ENCODE assay signal across 12 cellular contexts in the genomic region with DNA sequence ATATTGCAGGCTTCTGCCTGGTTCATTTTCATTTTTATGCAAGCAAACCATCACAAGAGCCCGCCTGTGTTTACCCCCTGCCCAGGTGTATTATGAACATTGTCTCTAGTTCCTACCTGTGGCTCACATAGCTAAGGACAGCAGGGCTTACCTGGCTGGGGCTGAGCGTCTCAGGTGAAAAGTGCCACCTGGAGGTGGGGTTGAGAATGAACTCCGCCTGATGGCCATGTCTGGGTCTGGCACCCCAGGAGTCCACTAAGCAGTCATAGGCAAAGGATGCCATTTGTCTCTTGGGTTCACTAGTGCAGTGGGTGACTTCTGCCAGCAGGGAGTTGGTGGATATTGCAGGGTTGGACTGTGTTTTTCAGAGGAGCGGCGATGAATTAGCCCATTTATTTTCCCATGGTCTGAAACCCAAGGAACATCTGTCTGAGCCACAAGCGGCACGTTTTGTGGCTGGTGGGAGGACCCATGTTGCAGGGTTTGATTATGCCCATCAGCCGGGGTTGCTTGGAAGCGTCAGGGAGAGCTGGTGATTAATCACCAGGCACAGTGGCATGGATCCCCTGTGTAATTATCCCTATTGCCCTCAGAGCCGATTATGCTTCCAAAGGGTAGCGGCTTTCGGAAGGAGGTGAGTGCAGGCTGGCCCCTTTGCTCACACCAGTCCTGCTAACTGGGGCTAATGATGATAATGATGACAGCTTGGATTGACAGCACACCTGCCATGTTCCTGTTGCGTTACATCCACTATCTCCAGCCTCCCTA.
DNase-seq lines count a peak whose midpoint lies in the region; ATAC-seq and TF ChIP-seq lines count a peak whose summit lies in the region.
"Had no signal": no experiment of that assay in that cellular context is flagged by ENCODE, and none has a peak within 500 bp of the region (broad histone marks: within the 10 kb centered on the region; RNA-seq: fewer than 3 reads in every experiment).

No MANE protein-coding gene starts in this region.

- no peaks in the 10 kb centered on the region for H3K9me3 Mint-ChIP-seq in activated CD8-positive, alpha-beta T cell treated with anti-CD3 and anti-CD28 coated beads for 36 hours
- no peaks in the 10 kb centered on the region for H3K9me3 Mint-ChIP-seq in activated CD8-positive, alpha-beta T cell treated with anti-CD3 and anti-CD28 coated beads, Interleukin-2, amount 10 ng/mL, durations not matched to agents 7 days and 5 days (ENCODE audit: insufficient read depth)
- no peaks in the 10 kb centered on the region for H3K9me3 Mint-ChIP-seq in CD4-positive, alpha-beta memory T cell

- DNase-seq in activated CD8-positive, alpha-beta T cell treated with anti-CD3 and anti-CD28 coated beads for 36 hours, result peak; percentile 22
- DNase-seq in activated CD8-positive, alpha-beta T cell treated with anti-CD3 and anti-CD28 coated beads, Interleukin-2, amount 10 ng/mL, durations not matched to agents 7 days and 5 days, result no peak
- DNase-seq in NCI-H774 (lab: John Stamatoyannopoulos, UW), result peak; percentile 53
- DNase-seq in epithelial cell of prostate (ENCODE audit: low read depth, low spot score), result no peak
- DNase-seq in stomach, result peak; percentile 59
- DNase-seq in CD4-positive, alpha-beta memory T cell, result no peak
- no peak for DNase-seq in medulla oblongata (ENCODE audit: extremely low spot score)
- DNase-seq: activated CD4-positive, CD25-positive, alpha-beta regulatory T cell treated with anti-CD3 and anti-CD28 coated beads, Interleukin-2, amount 50 U/mL, for 72 hours; NCI-H345 had no signal

- 68 to 81% (median 73%) methylated on average over 11 to 13 of the region's 13 CpGs for WGBS in stomach, 5 donors

- no peak overlapping the region for H3K4me3 ChIP-seq in stomach
- no peak overlapping the region for H3K4me3 ChIP-seq in CD4-positive, alpha-beta memory T cell (ENCODE audit: low read length in 2 of 2)
- H3K4me3 ChIP-seq: ascending aorta had no signal

- TF ChIP-seq EP300 in stomach (IDR thresholded peaks at IDR 0.05), result no peak

- H3K4me1 Mint-ChIP-seq in activated CD8-positive, alpha-beta T cell treated with anti-CD3 and anti-CD28 coated beads for 36 hours (ENCODE audit: low read depth), result peaks cover 9% of the 10 kb centered on the region
- H3K4me1 Mint-ChIP-seq in activated CD8-positive, alpha-beta T cell treated with anti-CD3 and anti-CD28 coated beads, Interleukin-2, amount 10 ng/mL, durations not matched to agents 7 days and 5 days (ENCODE audit: low read depth), result peaks cover 13% of the 10 kb centered on the region
- H3K4me1 Mint-ChIP-seq in CD4-positive, alpha-beta memory T cell, result peaks cover 11 to 20% (median 14%) of the 10 kb centered on the region in 4 donors

- CTCF ChIA-PET in activated CD8-positive, alpha-beta T cell treated with anti-CD3 and anti-CD28 coated beads for 36 hours (lab: Charles Lee), result no interaction called here
- CTCF ChIA-PET in activated CD8-positive, alpha-beta T cell treated with anti-CD3 and anti-CD28 coated beads, Interleukin-2, amount 10 ng/mL, durations not matched to agents 7 days and 5 days (lab: Charles Lee), result interaction anchor here (1.2 kb wide), 1 partner anchor 58 kb away, joined by 3 read pairs; no protein-coding TSS in a partner anchor
- CTCF ChIA-PET in CD4-positive, alpha-beta memory T cell (lab: Charles Lee; ENCODE audit: partially characterized antibody), result interaction anchor here (0.5 kb wide), 1 partner anchor 64 kb away, joined by 3 read pairs; no protein-coding TSS in a partner anchor

- H3K27me3 Mint-ChIP-seq in activated CD8-positive, alpha-beta T cell treated with anti-CD3 and anti-CD28 coated beads for 36 hours, result peaks cover 2% of the 10 kb centered on the region
- peaks cover 23% of the 10 kb centered on the region for H3K27me3 Mint-ChIP-seq in activated CD8-positive, alpha-beta T cell treated with anti-CD3 and anti-CD28 coated beads, Interleukin-2, amount 10 ng/mL, durations not matched to agents 7 days and 5 days (ENCODE audit: low read depth)
- H3K27me3 Mint-ChIP-seq in CD4-positive, alpha-beta memory T cell, result no peaks in the 10 kb centered on the region

- TF ChIP-seq POLR2A in stomach (IDR thresholded peaks at IDR 0.05), result no peak

- ATAC-seq in activated CD8-positive, alpha-beta T cell treated with anti-CD3 and anti-CD28 coated beads for 36 hours, result no peak
- no peak for ATAC-seq in activated CD8-positive, alpha-beta T cell treated with anti-CD3 and anti-CD28 coated beads, Interleukin-2, amount 10 ng/mL, durations not matched to agents 7 days and 5 days
- ATAC-seq in GM21390 (IDR thresholded peaks at IDR 0.05; ENCODE audit: unreplicated experiment), result no peak

- TF ChIP-seq CTCF in activated CD8-positive, alpha-beta T cell treated with anti-CD3 and anti-CD28 coated beads for 36 hours (IDR thresholded peaks at IDR 0.05), result no peak
- peak in 5 of 7 experiments; percentile 38 to 57 (median 49) for TF ChIP-seq CTCF in stomach (IDR thresholded peaks at IDR 0.05)

- peaks cover 3 to 44% (median 22%) of the 10 kb centered on the region in 3 donors for H3K27me3 ChIP-seq in stomach
- H3K27me3 ChIP-seq in CD4-positive, alpha-beta memory T cell (ENCODE audit: insufficient read depth, low read length), result no peaks in the 10 kb centered on the region
- H3K27me3 ChIP-seq: ascending aorta had no signal

- intact Hi-C loops in activated CD8-positive, alpha-beta T cell treated with anti-CD3 and anti-CD28 coated beads for 36 hours (cut with micrococcal nuclease), result loop anchor here (10.0 kb wide), 1 partner anchor 106 kb away; a partner anchor contains a TSS
- intact Hi-C loops in stomach (cut with DNase I; ENCODE audit: low total_unique reads), result no loop called here
- intact Hi-C loops in CD4-positive, alpha-beta memory T cell (cut with micrococcal nuclease), result no loop called here

- no peaks in the 10 kb centered on the region for H3K9me3 ChIP-seq in stomach
- H3K9me3 ChIP-seq in CD4-positive, alpha-beta memory T cell (ENCODE audit: control insufficient read depth in 1 of 2, low read length in 2 of 2), result no peaks in the 10 kb centered on the region
- H3K9me3 ChIP-seq: ascending aorta had no signal

- POLR2A ChIA-PET in activated CD8-positive, alpha-beta T cell treated with anti-CD3 and anti-CD28 coated beads for 36 hours (lab: Charles Lee), result no interaction called here
- POLR2A ChIA-PET in activated CD8-positive, alpha-beta T cell treated with anti-CD3 and anti-CD28 coated beads, Interleukin-2, amount 10 ng/mL, durations not matched to agents 7 days and 5 days (lab: Charles Lee), result no interaction called here
- POLR2A ChIA-PET in CD4-positive, alpha-beta memory T cell (lab: Charles Lee; ENCODE audit: partially characterized antibody), result no interaction called here

- H3K36me3 ChIP-seq in stomach, result no peaks in the 10 kb centered on the region
- no peaks in the 10 kb centered on the region for H3K36me3 ChIP-seq in CD4-positive, alpha-beta memory T cell (ENCODE audit: insufficient read depth, low read length)
- H3K36me3 ChIP-seq: ascending aorta had no signal

- H3K4me3 Mint-ChIP-seq in activated CD8-positive, alpha-beta T cell treated with anti-CD3 and anti-CD28 coated beads for 36 hours, result no peak overlapping the region
- no peak overlapping the region for H3K4me3 Mint-ChIP-seq in activated CD8-positive, alpha-beta T cell treated with anti-CD3 and anti-CD28 coated beads, Interleukin-2, amount 10 ng/mL, durations not matched to agents 7 days and 5 days
- H3K4me3 Mint-ChIP-seq in CD4-positive, alpha-beta memory T cell, result no peak overlapping the region

- no peaks in the 10 kb centered on the region for H3K36me3 Mint-ChIP-seq in activated CD8-positive, alpha-beta T cell treated with anti-CD3 and anti-CD28 coated beads for 36 hours (ENCODE audit: low read depth)
- no peaks in the 10 kb centered on the region for H3K36me3 Mint-ChIP-seq in activated CD8-positive, alpha-beta T cell treated with anti-CD3 and anti-CD28 coated beads, Interleukin-2, amount 10 ng/mL, durations not matched to agents 7 days and 5 days (ENCODE audit: low read depth)
- no peaks in the 10 kb centered on the region for H3K36me3 Mint-ChIP-seq in CD4-positive, alpha-beta memory T cell

- peaks cover 0 to 18% (median 11%) of the 10 kb centered on the region in 4 donors for H3K4me1 ChIP-seq in stomach
- peaks cover 10% of the 10 kb centered on the region for H3K4me1 ChIP-seq in CD4-positive, alpha-beta memory T cell (ENCODE audit: insufficient read depth, low read length)
- H3K4me1 ChIP-seq: ascending aorta, parathyroid adenoma had no signal

- H3K27ac ChIP-seq in epithelial cell of prostate, result peak overlapping the region; percentile 77
- no peak overlapping the region for H3K27ac ChIP-seq in stomach
- no peak overlapping the region for H3K27ac ChIP-seq in CD4-positive, alpha-beta memory T cell (ENCODE audit: low read depth, low read length)
- H3K27ac ChIP-seq: ascending aorta, parathyroid adenoma had no signal

- H3K27ac Mint-ChIP-seq in activated CD8-positive, alpha-beta T cell treated with anti-CD3 and anti-CD28 coated beads for 36 hours, result no peak overlapping the region
- no peak overlapping the region for H3K27ac Mint-ChIP-seq in activated CD8-positive, alpha-beta T cell treated with anti-CD3 and anti-CD28 coated beads, Interleukin-2, amount 10 ng/mL, durations not matched to agents 7 days and 5 days
- H3K27ac Mint-ChIP-seq in CD4-positive, alpha-beta memory T cell, result no peak overlapping the region

Comparison
In these comparisons a context has a peak if more than half of its experiments do, and no peak if none do; other contexts are left out.
1. DNase-seq: peak in activated CD8-positive, alpha-beta T cell treated with anti-CD3 and anti-CD28 coated beads for 36 hours (single experiment), NCI-H774 (single experiment) and stomach (single experiment); none in activated CD8-positive, alpha-beta T cell treated with anti-CD3 and anti-CD28 coated beads, Interleukin-2, amount 10 ng/mL, durations not matched to agents 7 days and 5 days (single experiment), epithelial cell of prostate (single experiment), CD4-positive, alpha-beta memory T cell (0 of 5) and medulla oblongata (single experiment).